16 cellular contexts compared by ENCODE assay signal in genomic region chr11:123543796-123544195, GRCh38.
DNase-seq lines count a peak whose midpoint lies in the region; ATAC-seq, FAIRE-seq and TF ChIP-seq lines count a peak whose summit lies in the region.
"Had no signal": no experiment of that assay in that cellular context is flagged by ENCODE, and none has a peak within 500 bp of the region (broad histone marks: within the 10 kb centered on the region; RNA-seq: fewer than 3 reads in every experiment).

No MANE protein-coding gene starts in this region.

- H3K27me3 ChIP-seq in WERI-Rb-1 (ENCODE audit: insufficient read depth, low read depth, severe bottlenecking): no peaks in the 10 kb centered on the region
- H3K27me3 ChIP-seq: neural progenitor cell, vagina had no signal

- no peak for TF ChIP-seq POLR2A in GM12891 (IDR thresholded peaks at IDR 0.05; ENCODE audit: low read depth, low read length)

- FAIRE-seq in GM12891 (lab: Jason Lieb, UNC): no peak
- FAIRE-seq: frontal cortex had no signal

- no peak for ATAC-seq in HG03175 (IDR thresholded peaks at IDR 0.05; ENCODE audit: unreplicated experiment)

- no peaks in the 10 kb centered on the region for H3K36me3 ChIP-seq in HEK293 (ENCODE audit: control insufficient read depth in 2 of 2, insufficient read depth in 1 of 2, low read length in 2 of 2)
- H3K36me3 ChIP-seq in WERI-Rb-1: peaks cover 2% of the 10 kb centered on the region
- H3K36me3 ChIP-seq: neural progenitor cell, vagina had no signal

- CTCF ChIA-PET in HEK293 (lab: Yijun Ruan, JAX): interaction anchor here (1.1 to 4.0 kb wide), 4 partner anchors 11 to 33 kb away, joined by 3 to 31 read pairs (median 3); no protein-coding TSS in a partner anchor

- no peaks in the 10 kb centered on the region for H3K4me1 ChIP-seq in HEK293 (ENCODE audit: control insufficient read depth, insufficient read depth, low read length)

- DNase-seq in AG08395 (ENCODE audit: low spot score): peak; percentile 86
- DNase-seq in WERI-Rb-1: no peak
- DNase-seq in fibroblast of peridontal ligament (ENCODE audit: extremely low read depth): peak; percentile 94
- DNase-seq in DMS153 treated with DMSO at 0.1 percent for 48 hours (lab: John Stamatoyannopoulos, UW; ENCODE audit: unreplicated experiment): no peak
- no peak for DNase-seq in C1 segment of cervical spinal cord (lab: John Stamatoyannopoulos, UW)
- no peak for DNase-seq in GM12891 (ENCODE audit: insufficient read length, low spot score)
- DNase-seq: activated CD4-positive, CD25-positive, alpha-beta regulatory T cell; activated T-cell treated with anti-CD3 and anti-CD28 coated beads, Interleukin-2, amount 50 U/mL, for 48 hours; MM.1S; NCI-H510A treated with DMSO at 0.1 percent for 48 hours had no signal

- H3K27ac ChIP-seq in HEK293 (ENCODE audit: extremely low read depth, low read depth, low read length) (no peak overlapping the region), WERI-Rb-1 (peak overlapping the region; percentile 82)
- H3K27ac ChIP-seq: C4-2B, neural progenitor cell, vagina had no signal

- H3K9me3 ChIP-seq in HEK293 (ENCODE audit: control insufficient read depth, insufficient read depth, low read depth, low read length): no peaks in the 10 kb centered on the region
- H3K9me3 ChIP-seq in WERI-Rb-1 (ENCODE audit: severe bottlenecking): no peaks in the 10 kb centered on the region
- H3K9me3 ChIP-seq: vagina had no signal

- TF ChIP-seq CTCF in HEK293 (tag by site-specific recombination; IDR thresholded peaks at IDR 0.05) (no peak), WERI-Rb-1 (IDR thresholded peaks at IDR 0.05; ENCODE audit: low read depth, low read length) (no peak)

- POLR2A ChIA-PET in HEK293 (lab: Yijun Ruan, JAX): no interaction called here

- no peak overlapping the region for H3K4me3 ChIP-seq in HEK293 (ENCODE audit: low read depth, low read length)
- no peak overlapping the region for H3K4me3 ChIP-seq in WERI-Rb-1 (ENCODE audit: low read depth, low read length)
- H3K4me3 ChIP-seq: neural progenitor cell, vagina had no signal

TF ChIP-seq in HEK293, 187 proteins besides CTCF, POLR2A, EP300 and RAD21:
- TF ChIP-seq ZEB2 (tag by site-specific recombination; IDR thresholded peaks at IDR 0.05): 0 out of 2 replicates have a peak, but pooled peaks have one; percentile 15
- TF ChIP-seq BCL11B (tag by site-specific recombination; IDR thresholded peaks at IDR 0.05; ENCODE audit: low read depth): no peak
- TF ChIP-seq HIC1 (tag by site-specific recombination; IDR thresholded peaks at IDR 0.05): no peak
- TF ChIP-seq KLF1 (tag by site-specific recombination; IDR thresholded peaks at IDR 0.05): 0 out of 2 replicates have a peak, but pooled peaks have one; percentile 20
- peak; percentile 61; the same call in 1 of the 2 replicates for TF ChIP-seq PRDM6 (tag by site-specific recombination; IDR thresholded peaks at IDR 0.05)
- TF ChIP-seq HOXA7 (CRISPR knock-in tag; IDR thresholded peaks at IDR 0.05; ENCODE audit: borderline replicate concordance): no peak
- 0 out of 2 replicates have a peak, but pooled peaks have one; percentile 18 for TF ChIP-seq KLF10 (tag by site-specific recombination; IDR thresholded peaks at IDR 0.05)
- no peak for TF ChIP-seq ZNF677 (tag by site-specific recombination; IDR thresholded peaks at IDR 0.05)
- 0 out of 2 replicates have a peak, but pooled peaks have one; percentile 23 for TF ChIP-seq ZNF660 (tag by site-specific recombination; IDR thresholded peaks at IDR 0.05)
TF ChIP-seq in HEK293: peak in this region for 5.

TF ChIP-seq in GM12891, 5 proteins besides CTCF, POLR2A, EP300 and RAD21:
- TF ChIP-seq SPI1 (IDR thresholded peaks at IDR 0.05; ENCODE audit: low read depth, low read length): no peak
- no peak for TF ChIP-seq POU2F2 (IDR thresholded peaks at IDR 0.05; ENCODE audit: low read depth, low read length)
- no peak for TF ChIP-seq PAX5 (IDR thresholded peaks at IDR 0.05; ENCODE audit: insufficient read depth, low read length, severe bottlenecking)
- TF ChIP-seq TAF1 (IDR thresholded peaks at IDR 0.05; ENCODE audit: low read depth, low read length): no peak
- no peak for TF ChIP-seq POLR2AphosphoS5 (IDR thresholded peaks at IDR 0.05; ENCODE audit: low read depth, low read length)

Comparison
In these comparisons a context has a peak if more than half of its experiments do, and no peak if none do; other contexts are left out.
1. DNase-seq: peak in AG08395 (single experiment) and fibroblast of peridontal ligament (single experiment); none in WERI-Rb-1 (single experiment), DMS153 treated with DMSO at 0.1 percent for 48 hours (single experiment), C1 segment of cervical spinal cord (0 of 14) and GM12891 (single experiment).